16 cellular contexts compared by ENCODE assay signal in the genomic region with DNA sequence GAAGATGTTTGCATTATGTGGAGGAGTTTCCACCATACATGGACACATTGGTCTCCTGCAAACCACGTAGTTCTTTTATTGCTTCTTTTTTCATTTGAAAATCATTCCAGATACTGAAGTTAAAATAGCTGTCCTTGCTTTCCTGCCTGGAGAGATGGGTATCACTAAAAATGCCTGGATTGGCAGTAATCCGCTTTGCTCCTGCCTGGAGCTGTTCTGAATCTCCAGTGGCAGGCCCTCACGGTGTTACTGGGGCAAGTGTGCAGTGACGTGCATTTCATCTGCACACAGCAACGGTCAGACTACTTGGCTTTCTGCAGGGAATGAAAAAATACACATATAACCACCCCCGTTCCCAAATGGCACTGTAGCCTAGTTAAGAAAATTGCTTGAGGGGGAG.
DNase-seq lines count a peak whose midpoint lies in the region.
"Had no signal": no experiment of that assay in that cellular context is flagged by ENCODE, and none has a peak within 500 bp of the region (broad histone marks: within the 10 kb centered on the region; RNA-seq: fewer than 3 reads in every experiment).

No MANE protein-coding gene starts in this region.

- H3K4me3 ChIP-seq in SK-N-MC = peak overlapping the region; percentile 28; the same call in 1 of the 2 replicates
- H3K4me3 ChIP-seq: A549, BLaER1, GM12878, GM23338 had no signal

- peaks cover 5% of the 10 kb centered on the region for H3K27me3 Mint-ChIP-seq in activated T-cell treated with anti-CD3 and anti-CD28 coated beads, Interleukin-2, amount 50 U/mL, for 24 hours
- H3K27me3 Mint-ChIP-seq: CD4-positive, CD25-positive, alpha-beta regulatory T cell had no signal

- no peaks in the 10 kb centered on the region for H3K36me3 ChIP-seq in SK-N-MC (ENCODE audit: insufficient read depth, low read length)
- H3K36me3 ChIP-seq: BLaER1 had no signal

- no peaks in the 10 kb centered on the region for H3K9me3 Mint-ChIP-seq in activated T-cell treated with anti-CD3 and anti-CD28 coated beads, Interleukin-2, amount 50 U/mL, for 24 hours
- H3K9me3 Mint-ChIP-seq: H9 had no signal

- H3K9me3 ChIP-seq in SK-N-MC (ENCODE audit: low read depth, low read length) = no peaks in the 10 kb centered on the region
- H3K9me3 ChIP-seq: A549, BLaER1 had no signal

- no peak overlapping the region for H3K4me3 Mint-ChIP-seq in activated T-cell treated with anti-CD3 and anti-CD28 coated beads, Interleukin-2, amount 50 U/mL, for 24 hours
- H3K4me3 Mint-ChIP-seq: CD4-positive, CD25-positive, alpha-beta regulatory T cell; GM23338; H9 had no signal

- H3K9ac ChIP-seq in SK-N-MC (ENCODE audit: insufficient read length) = no peak overlapping the region
- H3K9ac ChIP-seq: BLaER1 had no signal

- DNase-seq in D341Med (ENCODE audit: low spot score) (peak; percentile 36), SK-N-MC (ENCODE audit: low read depth, low spot score) (no peak), left kidney (ENCODE audit: low read depth, low spot score) (peak; percentile 19), putamen (ENCODE audit: low spot score) (peak; percentile 63), NCI-H748 treated with DMSO at 0.1 percent for 48 hours (lab: John Stamatoyannopoulos, UW) (no peak), NCI-H2227 (lab: John Stamatoyannopoulos, UW; ENCODE audit: unreplicated experiment) (no peak)
- DNase-seq in activated T-cell treated with anti-CD3 and anti-CD28 coated beads, Interleukin-2, amount 50 U/mL, for 24 hours = no peak
- DNase-seq: CD4-positive, CD25-positive, alpha-beta regulatory T cell; DMS 273 treated with DMSO at 0.1 percent for 48 hours; DMS79; H9; IMR-90 had no signal

- no peaks in the 10 kb centered on the region for H3K36me3 Mint-ChIP-seq in activated T-cell treated with anti-CD3 and anti-CD28 coated beads, Interleukin-2, amount 50 U/mL, for 24 hours (ENCODE audit: low read depth)
- H3K36me3 Mint-ChIP-seq: CD4-positive, CD25-positive, alpha-beta regulatory T cell had no signal

- H3K4me1 Mint-ChIP-seq in activated T-cell treated with anti-CD3 and anti-CD28 coated beads, Interleukin-2, amount 50 U/mL, for 24 hours (ENCODE audit: low read depth) = no peaks in the 10 kb centered on the region
- H3K4me1 Mint-ChIP-seq: CD4-positive, CD25-positive, alpha-beta regulatory T cell; GM23338 had no signal

- no peak overlapping the region for H3K27ac ChIP-seq in SK-N-MC
- H3K27ac ChIP-seq: A549, BLaER1 had no signal

- no peak overlapping the region for H3K27ac Mint-ChIP-seq in activated T-cell treated with anti-CD3 and anti-CD28 coated beads, Interleukin-2, amount 50 U/mL, for 24 hours
- H3K27ac Mint-ChIP-seq: CD4-positive, CD25-positive, alpha-beta regulatory T cell; GM23338; H9 had no signal

Comparison
In these comparisons a context has a peak if more than half of its experiments do, and no peak if none do; other contexts are left out.
1. DNase-seq: peak in D341Med (single experiment), left kidney (single experiment) and putamen (single experiment); none in SK-N-MC (single experiment), activated T-cell treated with anti-CD3 and anti-CD28 coated beads, Interleukin-2, amount 50 U/mL, for 24 hours (single experiment), NCI-H748 treated with DMSO at 0.1 percent for 48 hours (single experiment) and NCI-H2227 (single experiment).